In the genomic region with DNA sequence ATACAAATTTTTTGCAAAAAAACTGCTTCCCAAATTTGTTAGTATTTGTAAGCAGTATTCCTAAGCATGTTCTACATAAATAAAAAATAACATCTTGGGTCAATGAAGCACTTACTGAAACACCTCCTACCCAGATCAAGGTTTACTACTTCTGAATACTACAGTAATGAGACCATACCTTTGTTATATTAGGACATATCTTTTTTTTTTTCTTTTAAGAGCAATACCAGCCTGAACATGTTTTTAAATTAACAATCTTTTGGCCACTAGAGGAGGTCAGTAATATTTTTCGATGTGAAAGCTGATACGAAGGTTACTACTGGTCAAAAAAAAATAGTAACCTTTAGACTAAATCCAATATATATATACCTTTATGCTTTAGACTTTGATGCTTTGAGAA, we compare ENCODE assay signal across 19 cellular contexts.
A peak's percentile ranks its signal among the peaks of the same experiment; 100 is the strongest.
DNase-seq lines count a peak whose midpoint lies in the region; ATAC-seq, FAIRE-seq and TF ChIP-seq lines count a peak whose summit lies in the region.
"Had no signal": no experiment of that assay in that cellular context is flagged by ENCODE, and none has a peak within 500 bp of the region (broad histone marks: within the 10 kb centered on the region; RNA-seq: fewer than 3 reads in every experiment).

No MANE protein-coding gene starts in this region.

- H3K79me2 ChIP-seq in OCI-LY7 (ENCODE audit: insufficient read depth, low read depth, low read length) (no peaks in the 10 kb centered on the region), parathyroid adenoma (peaks cover 5% of the 10 kb centered on the region), PC-9 (ENCODE audit: low read depth) (no peaks in the 10 kb centered on the region)

- H3K4me2 ChIP-seq in OCI-LY7 (ENCODE audit: low read length): no peak overlapping the region
- H3K4me2 ChIP-seq in parathyroid adenoma (ENCODE audit: low read length): no peak overlapping the region
- H3K4me2 ChIP-seq in PC-9: no peak overlapping the region
- H3K4me2 ChIP-seq: BLaER1 treated with 17β-estradiol and CSF1 and Interleukin-3, amounts not matched to agents 10 nM and 100 nM had no signal

- peak; percentile 4 for FAIRE-seq in endometrium (lab: Jason Lieb, UNC)
- FAIRE-seq: GM12891 had no signal

- H3F3A ChIP-seq in PC-9 (ENCODE audit: insufficient read depth, low read depth): no peaks in the 10 kb centered on the region

- H3K9ac ChIP-seq in parathyroid adenoma: no peak overlapping the region
- H3K9ac ChIP-seq: BLaER1 treated with 17β-estradiol and CSF1 and Interleukin-3, amounts not matched to agents 10 nM and 100 nM had no signal

- H3K27ac Mint-ChIP-seq in HFFc6: no peak overlapping the region
- no peak overlapping the region for H3K27ac Mint-ChIP-seq in activated CD8-positive, alpha-beta T cell treated with anti-CD3 and anti-CD28 coated beads for 36 hours

- CTCF ChIA-PET in OCI-LY7 (lab: Charles Lee; ENCODE audit: unreplicated experiment) (no interaction called here), PC-9 (lab: Charles Lee) (no interaction called here)
- CTCF ChIA-PET in activated CD8-positive, alpha-beta T cell treated with anti-CD3 and anti-CD28 coated beads for 36 hours (lab: Charles Lee): no interaction called here

- H3K36me3 ChIP-seq in OCI-LY7 (ENCODE audit: insufficient read depth, low read length) (no peaks in the 10 kb centered on the region; the same call in 1 of the 2 replicates), parathyroid adenoma (ENCODE audit: control insufficient read depth, insufficient read depth, low read length) (no peaks in the 10 kb centered on the region), PC-9 (ENCODE audit: low read depth) (no peaks in the 10 kb centered on the region)
- H3K36me3 ChIP-seq: SJSA1 had no signal

- H3K27ac ChIP-seq in OCI-LY7 (ENCODE audit: low read depth, low read length, poor library complexity, severe bottlenecking): no peak overlapping the region
- no peak overlapping the region for H3K27ac ChIP-seq in parathyroid adenoma
- H3K27ac ChIP-seq in PC-9: no peak overlapping the region
- H3K27ac ChIP-seq: BLaER1 treated with 17β-estradiol and CSF1 and Interleukin-3, amounts not matched to agents 10 nM and 100 nM; SJSA1 had no signal

- TF ChIP-seq CTCF in HFFc6 (IDR thresholded peaks at IDR 0.05) (peak; percentile 21; the same call in 1 of the 2 replicates), OCI-LY7 (conservative IDR thresholded peaks at IDR 0.05; ENCODE audit: low read length) (0 out of 2 replicates have a peak, but pooled peaks have one; percentile 12), parathyroid adenoma (IDR thresholded peaks at IDR 0.05) (peak; percentile 11), PC-9 (conservative IDR thresholded peaks at IDR 0.05) (no peak)
- TF ChIP-seq CTCF in activated CD8-positive, alpha-beta T cell treated with anti-CD3 and anti-CD28 coated beads for 36 hours (IDR thresholded peaks at IDR 0.05): no peak

- H3K9me3 ChIP-seq in OCI-LY7 (ENCODE audit: low read length): no peaks in the 10 kb centered on the region
- H3K9me3 ChIP-seq in parathyroid adenoma (ENCODE audit: control insufficient read depth, low read length): no peaks in the 10 kb centered on the region
- no peaks in the 10 kb centered on the region; the same call in 1 of the 2 replicates for H3K9me3 ChIP-seq in PC-9 (ENCODE audit: insufficient read depth, low read depth)
- H3K9me3 ChIP-seq: SJSA1 had no signal

- H3K9me2 ChIP-seq in OCI-LY7 (ENCODE audit: insufficient read depth, low read length) (no peaks in the 10 kb centered on the region), PC-9 (ENCODE audit: insufficient read depth) (no peaks in the 10 kb centered on the region)

- BruUV-seq in OCI-LY7 (replicated peaks; lab: Mats Ljungman, UMichigan) (no TSS peak), PC-9 (replicated peaks; lab: Mats Ljungman, UMichigan) (no TSS peak)

- H3K27me3 Mint-ChIP-seq in HFFc6 (ENCODE audit: insufficient read depth): no peaks in the 10 kb centered on the region; the same call in 1 of the 2 replicates
- H3K27me3 Mint-ChIP-seq in activated CD8-positive, alpha-beta T cell treated with anti-CD3 and anti-CD28 coated beads for 36 hours: no peaks in the 10 kb centered on the region
- H3K27me3 Mint-ChIP-seq: CD8-positive, alpha-beta memory T cell had no signal

- H3K27me3 ChIP-seq in parathyroid adenoma (ENCODE audit: control insufficient read depth, insufficient read depth, low read length): no peaks in the 10 kb centered on the region
- no peaks in the 10 kb centered on the region for H3K27me3 ChIP-seq in PC-9 (ENCODE audit: insufficient read depth, low read depth)
- H3K27me3 ChIP-seq: BLaER1 treated with 17β-estradiol and CSF1 and Interleukin-3, amounts not matched to agents 10 nM and 100 nM; SJSA1 had no signal

- POLR2A ChIA-PET in OCI-LY7 (lab: Charles Lee) (no interaction called here), PC-9 (lab: Charles Lee; ENCODE audit: unreplicated experiment) (no interaction called here)
- POLR2A ChIA-PET in activated CD8-positive, alpha-beta T cell treated with anti-CD3 and anti-CD28 coated beads for 36 hours (lab: Charles Lee): no interaction called here

- DNase-seq in HFFc6 (no peak), OCI-LY7 (ENCODE audit: low spot score) (no peak), NCI-H146 treated with DMSO at 0.1 percent for 48 hours (lab: John Stamatoyannopoulos, UW; ENCODE audit: unreplicated experiment) (no peak), PC-9 (no peak)
- DNase-seq in activated CD8-positive, alpha-beta T cell treated with anti-CD3 and anti-CD28 coated beads for 36 hours: no peak
- DNase-seq: CD8-positive, alpha-beta memory T cell; DMS53; EL; GOT3; NCI-H1417 treated with DMSO at 0.1 percent for 48 hours; NCI-H2029; NCI-H345; NCI-H524 treated with DMSO at 0.1 percent for 48 hours had no signal

- no peak overlapping the region for H3K4me3 Mint-ChIP-seq in HFFc6
- no peak overlapping the region for H3K4me3 Mint-ChIP-seq in activated CD8-positive, alpha-beta T cell treated with anti-CD3 and anti-CD28 coated beads for 36 hours
- H3K4me3 Mint-ChIP-seq: CD8-positive, alpha-beta memory T cell had no signal

- no peak overlapping the region for H3K4me3 ChIP-seq in OCI-LY7 (ENCODE audit: low read depth, low read length, poor library complexity, severe bottlenecking)
- H3K4me3 ChIP-seq in parathyroid adenoma (ENCODE audit: low read depth, low read length): no peak overlapping the region
- no peak overlapping the region for H3K4me3 ChIP-seq in PC-9
- H3K4me3 ChIP-seq: BLaER1 treated with 17β-estradiol and CSF1 and Interleukin-3, amounts not matched to agents 10 nM and 100 nM; SJSA1 had no signal

- intact Hi-C loops in OCI-LY7 (cut with micrococcal nuclease; ENCODE audit: unreplicated experiment) (no loop called here), PC-9 (cut with micrococcal nuclease; ENCODE audit: unreplicated experiment) (no loop called here)
- intact Hi-C loops in activated CD8-positive, alpha-beta T cell treated with anti-CD3 and anti-CD28 coated beads for 36 hours (cut with micrococcal nuclease): no loop called here

- no peaks in the 10 kb centered on the region for H4K20me1 ChIP-seq in OCI-LY7 (ENCODE audit: insufficient read depth, low read length)
- no peaks in the 10 kb centered on the region for H4K20me1 ChIP-seq in PC-9 (ENCODE audit: insufficient read depth)

- H3K36me3 Mint-ChIP-seq in HFFc6 (ENCODE audit: low read depth): peaks cover 14% of the 10 kb centered on the region; the same call in 1 of the 2 replicates
- H3K36me3 Mint-ChIP-seq in activated CD8-positive, alpha-beta T cell treated with anti-CD3 and anti-CD28 coated beads for 36 hours (ENCODE audit: low read depth): peaks cover 23% of the 10 kb centered on the region

- H2AFZ ChIP-seq in OCI-LY7 (ENCODE audit: low read length) (no peak overlapping the region), parathyroid adenoma (no peak overlapping the region), PC-9 (no peak overlapping the region)

- H3K4me1 Mint-ChIP-seq in HFFc6 (ENCODE audit: low read depth): peaks cover 19% of the 10 kb centered on the region
- H3K4me1 Mint-ChIP-seq in activated CD8-positive, alpha-beta T cell treated with anti-CD3 and anti-CD28 coated beads for 36 hours (ENCODE audit: low read depth): peaks cover 9% of the 10 kb centered on the region

- H3K4me1 ChIP-seq in OCI-LY7 (ENCODE audit: insufficient read depth, low read length, poor library complexity, severe bottlenecking) (no peaks in the 10 kb centered on the region), parathyroid adenoma (no peaks in the 10 kb centered on the region), PC-9 (replicated peaks; ENCODE audit: insufficient read depth) (no peaks in the 10 kb centered on the region)
- H3K4me1 ChIP-seq: SJSA1 had no signal

- no peaks in the 10 kb centered on the region for H3K9me3 Mint-ChIP-seq in HFFc6
- H3K9me3 Mint-ChIP-seq in activated CD8-positive, alpha-beta T cell treated with anti-CD3 and anti-CD28 coated beads for 36 hours: peaks cover 15% of the 10 kb centered on the region

- ATAC-seq in activated CD8-positive, alpha-beta T cell treated with anti-CD3 and anti-CD28 coated beads for 36 hours: no peak
- ATAC-seq: HCT116 had no signal

Comparison
In these comparisons a context has a peak if more than half of its experiments do, and no peak if none do; other contexts are left out.
1. CTCF ChIP-seq: peak in HFFc6 (single experiment), OCI-LY7 (single experiment) and parathyroid adenoma (single experiment); none in activated CD8-positive, alpha-beta T cell treated with anti-CD3 and anti-CD28 coated beads for 36 hours (single experiment) and PC-9 (single experiment).